9 cellular contexts compared by ENCODE assay signal in genomic region chrX:46978341-46979291, GRCh38.
DNase-seq lines count a peak whose midpoint lies in the region; ATAC-seq and TF ChIP-seq lines count a peak whose summit lies in the region.
"Had no signal": no experiment of that assay in that cellular context is flagged by ENCODE, and none has a peak within 500 bp of the region (broad histone marks: within the 10 kb centered on the region; RNA-seq: fewer than 3 reads in every experiment).

No MANE protein-coding gene starts in this region.

- no peak overlapping the region for H2BK12ac ChIP-seq in H9 (ENCODE audit: insufficient read length, low read depth, low read length)

- no peak overlapping the region for H3K9ac ChIP-seq in H9 (ENCODE audit: extremely low read depth, insufficient read length, low read length)

- no peak overlapping the region for H3K4me3 ChIP-seq in lower leg skin (ENCODE audit: low read depth, poor library complexity, severe bottlenecking)

- peak overlapping the region in 1 of 3 experiments; percentile 45; a peak in 1 of 7 replicates for H3K27ac Mint-ChIP-seq in H9
- H3K27ac Mint-ChIP-seq: T-helper 1 cell treated with Interleukin-12 subunit alpha and Interleukin-12 subunit beta and Interleukin-4 antibody, amounts not matched to agents 30 μg/mL and 1 μg/mL, for 36 hours had no signal

- no peak overlapping the region for H3K4me2 ChIP-seq in H9 (ENCODE audit: insufficient read depth, insufficient read length, low read length)

- WGBS in H9 (ENCODE audit: extremely low coverage, insufficient read length, low lambda C conversion rate), result no CpG with 5 or more reads among the region's 8 CpGs
- WGBS in lower leg skin, 2 donors, result 66 to 77% methylated on average over 8 of the region's 8 CpGs

- H3K36me3 Mint-ChIP-seq in H9 (ENCODE audit: insufficient read depth in 1 of 3, low read depth in 3 of 3), result peaks cover 0 to 3% (median 0%) of the 10 kb centered on the region in 3 experiments; a peak in 3 of 7 replicates

- H3K56ac ChIP-seq in H9 (ENCODE audit: insufficient read length, low read depth, low read length), result no peak overlapping the region

- no peak overlapping the region for H2BK20ac ChIP-seq in H9 (ENCODE audit: low read depth, low read length, poor library complexity, severe bottlenecking)

- H3K79me2 ChIP-seq in H9 (ENCODE audit: insufficient read depth, low read length), result peaks cover 1% of the 10 kb centered on the region; the same call in 1 of the 2 replicates

- no peak overlapping the region for H2BK5ac ChIP-seq in H9 (ENCODE audit: insufficient read length, low read length)

- no peak overlapping the region for H3K23ac ChIP-seq in H9 (ENCODE audit: insufficient read length, low read depth, low read length)

- intact Hi-C loops in lower leg skin (cut with DNase I; ENCODE audit: low total_unique reads), result no loop called here

- no peak overlapping the region for H4K91ac ChIP-seq in H9 (ENCODE audit: insufficient read length, low read depth, low read length)

- no peaks in the 10 kb centered on the region for H3K79me1 ChIP-seq in H9 (ENCODE audit: insufficient read depth, low read depth, low read length, poor library complexity, severe bottlenecking)

- peaks cover 12% of the 10 kb centered on the region for H3K9me3 ChIP-seq in H9 (ENCODE audit: control insufficient read depth, low read depth, low read length)

- H3K4me1 ChIP-seq in H9 (ENCODE audit: insufficient read depth, low read length), result 0 out of 2 replicates have a peak, but pooled peaks cover 2% of the 10 kb centered on the region

- no peak overlapping the region for H3K27ac ChIP-seq in H9 (ENCODE audit: insufficient read length, low read depth, low read length)

- H2BK15ac ChIP-seq in H9 (ENCODE audit: low read depth, low read length), result no peak overlapping the region

- no peaks in the 10 kb centered on the region for H3K27me3 ChIP-seq in H9 (ENCODE audit: insufficient read depth, low read length)

- no peak overlapping the region for H3K4me3 Mint-ChIP-seq in H9
- H3K4me3 Mint-ChIP-seq: T-helper 1 cell treated with Interleukin-12 subunit alpha and Interleukin-12 subunit beta and Interleukin-4 antibody, amounts not matched to agents 30 μg/mL and 1 μg/mL, for 36 hours had no signal

- no peak overlapping the region for H3K4ac ChIP-seq in H9 (ENCODE audit: low read depth, low read length)

- TF ChIP-seq CTCF in H9 (conservative IDR thresholded peaks at IDR 0.05) (peak; percentile 78), lower leg skin (IDR thresholded peaks at IDR 0.05) (no peak)

- H3T11ph ChIP-seq in H9 (ENCODE audit: low read length), result no peak overlapping the region

- ATAC-seq in activated CD4-positive, CD25-positive, alpha-beta regulatory T cell treated with anti-CD3 and anti-CD28 coated beads, Interleukin-2, amount 50 U/mL, for 24 hours, result peak; percentile 44 to 56

- H2AK5ac ChIP-seq in H9 (ENCODE audit: insufficient read length, low read length), result no peak overlapping the region

- H2BK120ac ChIP-seq in H9 (ENCODE audit: low read depth, low read length, poor library complexity, severe bottlenecking), result no peak overlapping the region

- H2AFZ ChIP-seq in H9 (ENCODE audit: low read length), result no peak overlapping the region

- H4K5ac ChIP-seq in H9 (ENCODE audit: insufficient read length, low read depth, low read length), result no peak overlapping the region

- H4K8ac ChIP-seq in H9 (replicated peaks; ENCODE audit: insufficient read length, low read depth, low read length), result no peak overlapping the region

- no peaks in the 10 kb centered on the region for H4K20me1 ChIP-seq in H9 (ENCODE audit: control insufficient read depth, insufficient read depth, insufficient read length)

- H3K14ac ChIP-seq in H9 (ENCODE audit: insufficient read depth, low read length), result no peak overlapping the region

- peaks cover 25 to 37% of the 10 kb centered on the region in 2 experiments for H3K4me1 Mint-ChIP-seq in H9

- H3K9me3 Mint-ChIP-seq in H9, result peaks cover 56 to 67% of the 10 kb centered on the region in 2 experiments
- H3K9me3 Mint-ChIP-seq: T-helper 1 cell treated with Interleukin-12 subunit alpha and Interleukin-12 subunit beta and Interleukin-4 antibody, amounts not matched to agents 30 μg/mL and 1 μg/mL, for 36 hours had no signal

- H3K27me3 Mint-ChIP-seq in H9 (ENCODE audit: low read depth), result no peaks in the 10 kb centered on the region

- DNase-seq in COLO829 (ENCODE audit: low spot score) (peak; percentile 51), H9 (peak; percentile 75), NCI-H226 (peak; percentile 45), cerebellum (ENCODE audit: low spot score) (peak; percentile 1), lower leg skin (ENCODE audit: low spot score in 2 of 2) (peak; percentile 28 to 89), putamen (ENCODE audit: low spot score) (no peak)
- peak; percentile 9 to 27 for DNase-seq in stimulated activated CD8-positive, alpha-beta memory T cell treated with anti-CD3 and anti-CD28 coated beads, Interleukin-15, amount 100 ng/mL, for 4 hours (ENCODE audit: low read depth in 2 of 2)

- no peak for TF ChIP-seq POLR2A in lower leg skin (IDR thresholded peaks at IDR 0.05)

- no peaks in the 10 kb centered on the region for H3K23me2 ChIP-seq in H9 (ENCODE audit: insufficient read length, low read depth, low read length, poor library complexity, severe bottlenecking)

- H3K18ac ChIP-seq in H9 (ENCODE audit: insufficient read length, low read depth, low read length), result no peak overlapping the region
